In the genomic region with DNA sequence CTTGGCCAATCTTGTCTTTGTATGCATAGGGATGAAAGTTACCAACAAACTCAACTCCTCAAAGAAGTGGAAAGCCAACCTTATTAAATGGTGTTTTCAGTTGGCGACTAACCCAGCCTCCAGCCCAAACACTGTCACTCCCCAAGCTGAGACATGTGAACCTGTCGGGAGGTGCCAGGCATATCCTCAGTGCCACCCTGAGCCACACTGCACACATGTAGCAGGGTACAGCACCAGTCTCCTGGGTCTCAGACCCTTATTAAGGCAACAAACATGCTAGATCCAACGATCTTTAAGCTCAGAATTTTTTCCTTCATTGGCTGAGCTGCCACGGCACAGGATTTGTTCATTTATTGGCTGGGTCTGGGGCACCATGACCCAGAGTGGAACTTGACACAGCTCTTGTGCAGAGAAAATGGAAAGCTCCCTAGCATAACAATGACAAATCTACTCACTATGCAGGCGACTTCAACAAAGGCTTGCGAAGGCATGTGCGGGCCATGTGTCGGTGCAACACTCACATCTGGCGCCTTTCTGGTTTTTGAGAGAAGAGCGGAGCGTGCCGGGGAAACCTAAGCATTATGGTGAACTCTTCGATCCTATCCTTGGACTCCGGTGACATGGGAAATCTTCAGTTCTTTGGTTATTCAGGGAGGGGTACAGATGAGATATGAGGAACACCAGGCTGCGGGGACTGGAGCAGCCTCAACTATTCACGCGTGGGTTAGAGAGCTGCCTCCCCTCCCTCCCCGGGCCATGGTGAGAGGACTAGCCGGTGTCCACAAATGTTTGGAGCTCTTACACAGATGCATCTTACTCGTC, we compare ENCODE assay signal across 13 cellular contexts.
"Had no signal": no experiment of that assay in that cellular context is flagged by ENCODE, and none has a peak within 500 bp of the region (broad histone marks: within the 10 kb centered on the region; RNA-seq: fewer than 3 reads in every experiment).

No MANE protein-coding gene starts in this region.

- H3K27me3 ChIP-seq: foreskin keratinocyte, sigmoid colon, testis had no signal

- H3K27ac ChIP-seq: foreskin keratinocyte, psoas muscle, testis, WERI-Rb-1 had no signal

- H3K4me3 Mint-ChIP-seq: activated CD4-positive, alpha-beta T cell treated with anti-CD3 and anti-CD28 coated beads for 36 hours; activated CD8-positive, alpha-beta T cell treated with anti-CD3 and anti-CD28 coated beads for 36 hours; activated naive CD4-positive, alpha-beta T cell treated with anti-CD3 and anti-CD28 coated beads for 36 hours; activated naive CD8-positive, alpha-beta T cell treated with anti-CD3 and anti-CD28 coated beads, Interleukin-2, amount 50 U/mL, for 24 hours; stimulated activated naive CD8-positive, alpha-beta T cell treated with anti-CD3 and anti-CD28 coated beads, Interleukin-15, amount 100 ng/mL, for 72 hours; T-helper 17 cell had no signal

- H3K9me3 Mint-ChIP-seq: activated CD8-positive, alpha-beta T cell treated with anti-CD3 and anti-CD28 coated beads for 36 hours; activated naive CD4-positive, alpha-beta T cell treated with anti-CD3 and anti-CD28 coated beads for 36 hours; activated naive CD8-positive, alpha-beta T cell treated with anti-CD3 and anti-CD28 coated beads, Interleukin-2, amount 50 U/mL, for 24 hours; stimulated activated naive CD8-positive, alpha-beta T cell treated with anti-CD3 and anti-CD28 coated beads, Interleukin-15, amount 100 ng/mL, for 72 hours had no signal

- H3K4me3 ChIP-seq: psoas muscle, sigmoid colon, testis had no signal

- DNase-seq: activated CD4-positive, alpha-beta T cell treated with anti-CD3 and anti-CD28 coated beads for 36 hours; activated CD8-positive, alpha-beta T cell treated with anti-CD3 and anti-CD28 coated beads for 36 hours; activated naive CD4-positive, alpha-beta T cell treated with anti-CD3 and anti-CD28 coated beads for 36 hours; activated naive CD8-positive, alpha-beta T cell treated with anti-CD3 and anti-CD28 coated beads, Interleukin-2, amount 50 U/mL, for 24 hours; foreskin keratinocyte; kidney glomerular epithelial cell; sigmoid colon; stimulated activated CD4-positive, alpha-beta T cell treated with anti-CD3 and anti-CD28 coated beads, Interleukin-1b, Interleukin-23, amount 100 ng/mL, for 48 hours; stimulated activated naive CD8-positive, alpha-beta T cell treated with anti-CD3 and anti-CD28 coated beads, Interleukin-15, amount 100 ng/mL, for 72 hours; T-helper 17 cell; testis; WERI-Rb-1 had no signal

- H3K27me3 Mint-ChIP-seq: activated CD8-positive, alpha-beta T cell treated with anti-CD3 and anti-CD28 coated beads for 36 hours; activated naive CD8-positive, alpha-beta T cell treated with anti-CD3 and anti-CD28 coated beads, Interleukin-2, amount 50 U/mL, for 24 hours; stimulated activated naive CD8-positive, alpha-beta T cell treated with anti-CD3 and anti-CD28 coated beads, Interleukin-15, amount 100 ng/mL, for 72 hours had no signal

- H3K36me3 ChIP-seq: sigmoid colon, WERI-Rb-1 had no signal

- H3K27ac Mint-ChIP-seq: activated CD4-positive, alpha-beta T cell treated with anti-CD3 and anti-CD28 coated beads for 36 hours; activated CD8-positive, alpha-beta T cell treated with anti-CD3 and anti-CD28 coated beads for 36 hours; activated naive CD4-positive, alpha-beta T cell treated with anti-CD3 and anti-CD28 coated beads for 36 hours; activated naive CD8-positive, alpha-beta T cell treated with anti-CD3 and anti-CD28 coated beads, Interleukin-2, amount 50 U/mL, for 24 hours; T-helper 17 cell had no signal

- H3K9me3 ChIP-seq: psoas muscle, sigmoid colon, testis had no signal
